Comparison of ENCODE assay signal across 20 cellular contexts in genomic region chr11:134359646-134360045, GRCh38. TPM values are rescaled to one million over a fixed set of nuclear protein-coding genes. Genes with fewer than 3 reads are reported as not detected.
DNase-seq lines count a peak whose midpoint lies in the region; ATAC-seq, FAIRE-seq and TF ChIP-seq lines count a peak whose summit lies in the region.
"Had no signal": no experiment of that assay in that cellular context is flagged by ENCODE, and none has a peak within 500 bp of the region (broad histone marks: within the 10 kb centered on the region; RNA-seq: fewer than 3 reads in every experiment).

No MANE protein-coding gene starts in this region.

- H3K9me3 ChIP-seq in astrocyte (ENCODE audit: insufficient read depth, low read depth, low read length): no peaks in the 10 kb centered on the region
- H3K9me3 ChIP-seq: right lobe of liver, stomach, thyroid gland had no signal

- no peak for ATAC-seq in Right ventricle myocardium superior (ENCODE audit: poor library complexity)
- no peak for ATAC-seq in natural killer cell

- H3K27me3 ChIP-seq in astrocyte (ENCODE audit: insufficient read depth, low read length): no peaks in the 10 kb centered on the region
- H3K27me3 ChIP-seq: right lobe of liver, thyroid gland had no signal

- no peaks in the 10 kb centered on the region for H3K36me3 Mint-ChIP-seq in astrocyte (ENCODE audit: low read depth, unreplicated experiment)
- H3K36me3 Mint-ChIP-seq in natural killer cell: peaks cover 3% of the 10 kb centered on the region
- no peaks in the 10 kb centered on the region for H3K36me3 Mint-ChIP-seq in type B pancreatic cell
- H3K36me3 Mint-ChIP-seq: activated CD8-positive, alpha-beta memory T cell treated with anti-CD3 and anti-CD28 coated beads, Interleukin-2, amount 10 ng/mL, durations not matched to agents 7 days and 5 days had no signal

- H2AFZ ChIP-seq in astrocyte (ENCODE audit: low read depth, low read length): no peak overlapping the region

- no peaks in the 10 kb centered on the region for H3K9me3 Mint-ChIP-seq in astrocyte (ENCODE audit: unreplicated experiment)
- no peaks in the 10 kb centered on the region for H3K9me3 Mint-ChIP-seq in natural killer cell
- no peaks in the 10 kb centered on the region for H3K9me3 Mint-ChIP-seq in type B pancreatic cell
- H3K9me3 Mint-ChIP-seq: dendritic cell treated with granulocyte-macrophage colony-stimulating factor and Interleukin-4, amounts not matched to agents 40 ng/mL and 50 ng/mL, for 4 days had no signal

- H3K4me3 Mint-ChIP-seq in astrocyte (ENCODE audit: unreplicated experiment) (no peak overlapping the region), natural killer cell (peak overlapping the region; percentile 64), type B pancreatic cell (no peak overlapping the region)
- H3K4me3 Mint-ChIP-seq: activated CD8-positive, alpha-beta memory T cell treated with anti-CD3 and anti-CD28 coated beads, Interleukin-2, amount 10 ng/mL, durations not matched to agents 7 days and 5 days; activated T-cell treated with anti-CD3 and anti-CD28 coated beads, Interleukin-2, amount 50 U/mL, for 4 hours; dendritic cell treated with granulocyte-macrophage colony-stimulating factor and Interleukin-4, amounts not matched to agents 40 ng/mL and 50 ng/mL, for 4 days had no signal

- intact Hi-C loops in cardiac septum (cut with DNase I): no loop called here
- intact Hi-C loops in Right ventricle myocardium superior (cut with DNase I): no loop called here
- intact Hi-C loops in natural killer cell (cut with micrococcal nuclease): loop anchor here (5.0 kb wide), 2 partner anchors 298 to 368 kb away; no protein-coding TSS in a partner anchor

- H4K20me1 ChIP-seq in astrocyte (ENCODE audit: insufficient read depth, low read length): no peaks in the 10 kb centered on the region

- FAIRE-seq in astrocyte (lab: Jason Lieb, UNC): no peak
- FAIRE-seq: A204.1, frontal cortex had no signal

- H3K4me1 ChIP-seq in astrocyte (ENCODE audit: insufficient read depth, low read length): no peaks in the 10 kb centered on the region
- H3K4me1 ChIP-seq: right lobe of liver had no signal

- H3K27ac Mint-ChIP-seq in astrocyte (ENCODE audit: unreplicated experiment): peak overlapping the region; percentile 26
- peak overlapping the region; percentile 43 to 80 for H3K27ac Mint-ChIP-seq in natural killer cell
- peak overlapping the region; percentile 6 for H3K27ac Mint-ChIP-seq in type B pancreatic cell
- H3K27ac Mint-ChIP-seq: activated CD8-positive, alpha-beta memory T cell treated with anti-CD3 and anti-CD28 coated beads, Interleukin-2, amount 10 ng/mL, durations not matched to agents 7 days and 5 days; dendritic cell treated with granulocyte-macrophage colony-stimulating factor and Interleukin-4, amounts not matched to agents 40 ng/mL and 50 ng/mL, for 4 days had no signal

- no peak overlapping the region for H3K4me2 ChIP-seq in astrocyte (ENCODE audit: low read length)

- H3K27me3 Mint-ChIP-seq in astrocyte (ENCODE audit: low read depth, unreplicated experiment): peaks cover 48% of the 10 kb centered on the region
- peaks cover 13 to 40% of the 10 kb centered on the region in 2 donors for H3K27me3 Mint-ChIP-seq in natural killer cell (ENCODE audit: low read depth in 2 of 2)
- peaks cover 5% of the 10 kb centered on the region for H3K27me3 Mint-ChIP-seq in type B pancreatic cell

- no peaks in the 10 kb centered on the region for H3K4me1 Mint-ChIP-seq in astrocyte (ENCODE audit: low read depth, unreplicated experiment)
- H3K4me1 Mint-ChIP-seq in natural killer cell: peaks cover 10 to 21% of the 10 kb centered on the region in 2 donors
- H3K4me1 Mint-ChIP-seq in type B pancreatic cell (ENCODE audit: unreplicated experiment): no peaks in the 10 kb centered on the region

- no peak overlapping the region for H3K9ac ChIP-seq in astrocyte (ENCODE audit: low read length)

- no peak overlapping the region for H3K4me3 ChIP-seq in astrocyte (ENCODE audit: insufficient read depth, low read depth, low read length)
- H3K4me3 ChIP-seq: right lobe of liver, stomach, thyroid gland had no signal

- no peaks in the 10 kb centered on the region for H3K36me3 ChIP-seq in astrocyte (ENCODE audit: insufficient read depth, low read length)
- H3K36me3 ChIP-seq: right lobe of liver, stomach, thyroid gland had no signal

- no peak overlapping the region for H3K27ac ChIP-seq in astrocyte (ENCODE audit: low read depth, low read length)
- H3K27ac ChIP-seq: right lobe of liver, stomach, thyroid gland, WERI-Rb-1 had no signal

- H3K79me2 ChIP-seq in astrocyte (ENCODE audit: insufficient read depth, low read length): no peaks in the 10 kb centered on the region

- peak; percentile 54 for DNase-seq in cardiac septum (ENCODE audit: low spot score)
- DNase-seq in Right ventricle myocardium superior: no peak
- DNase-seq in astrocyte (ENCODE audit: low read depth): no peak
- no peak for DNase-seq in natural killer cell
- no peak for DNase-seq in type B pancreatic cell (ENCODE audit: extremely low spot score, unreplicated experiment)
- DNase-seq in T1000 (lab: John Stamatoyannopoulos, UW): no peak
- DNase-seq in effector CD4-positive, alpha-beta T cell: no peak
- no peak for DNase-seq in activated gamma-delta T cell (lab: John Stamatoyannopoulos, UW)

- TF ChIP-seq CTCF in astrocyte (IDR thresholded peaks at IDR 0.05; ENCODE audit: insufficient read depth, low read depth, low read length): no peak
- TF ChIP-seq CTCF in natural killer cell (IDR thresholded peaks at IDR 0.05): no peak
- TF ChIP-seq CTCF in type B pancreatic cell (conservative IDR thresholded peaks at IDR 0.05): no peak

RNA-seq across cellular contexts. Expression of gene GLB1L2, which starts 27.9 kb away (rescaled TPM):
- total RNA-seq in cardiac septum (0.57 TPM), Right ventricle myocardium superior (0.30 TPM), astrocyte (2.8 and 3.0 TPM in 2 replicates), natural killer cell (1 to 10 TPM in 1 of 3 donors, under 1 TPM in 2; 0.57 to 3.3 (median 0.61) TPM), type B pancreatic cell (ENCODE audit: low replicate concordance) (5.5 and 11.6 TPM in 2 replicates)

RNA-seq across cellular contexts. Expression of gene B3GAT1, which starts 52.4 kb away (rescaled TPM):
- 0.27 TPM for total RNA-seq in cardiac septum
- total RNA-seq in Right ventricle myocardium superior: 0.11 TPM
- total RNA-seq in astrocyte: 1.9 TPM in 2 replicates
- total RNA-seq in natural killer cell: 10 to 100 TPM; 41.3 to 78.4 (median 65.1) TPM
- 3.5 and 4.8 TPM in 2 replicates for total RNA-seq in type B pancreatic cell (ENCODE audit: low replicate concordance)
- total RNA-seq: G401, IMR-90, lung microvascular endothelial cell had no signal

Comparison
In these comparisons a context has a peak if more than half of its experiments do, and no peak if none do; other contexts are left out.
1. H3K27ac Mint-ChIP-seq: peak in every context shown above with its lines; median percentile 62 in natural killer cell; 26 in astrocyte; 6 in type B pancreatic cell.